15 cellular contexts compared by ENCODE assay signal in the genomic region with DNA sequence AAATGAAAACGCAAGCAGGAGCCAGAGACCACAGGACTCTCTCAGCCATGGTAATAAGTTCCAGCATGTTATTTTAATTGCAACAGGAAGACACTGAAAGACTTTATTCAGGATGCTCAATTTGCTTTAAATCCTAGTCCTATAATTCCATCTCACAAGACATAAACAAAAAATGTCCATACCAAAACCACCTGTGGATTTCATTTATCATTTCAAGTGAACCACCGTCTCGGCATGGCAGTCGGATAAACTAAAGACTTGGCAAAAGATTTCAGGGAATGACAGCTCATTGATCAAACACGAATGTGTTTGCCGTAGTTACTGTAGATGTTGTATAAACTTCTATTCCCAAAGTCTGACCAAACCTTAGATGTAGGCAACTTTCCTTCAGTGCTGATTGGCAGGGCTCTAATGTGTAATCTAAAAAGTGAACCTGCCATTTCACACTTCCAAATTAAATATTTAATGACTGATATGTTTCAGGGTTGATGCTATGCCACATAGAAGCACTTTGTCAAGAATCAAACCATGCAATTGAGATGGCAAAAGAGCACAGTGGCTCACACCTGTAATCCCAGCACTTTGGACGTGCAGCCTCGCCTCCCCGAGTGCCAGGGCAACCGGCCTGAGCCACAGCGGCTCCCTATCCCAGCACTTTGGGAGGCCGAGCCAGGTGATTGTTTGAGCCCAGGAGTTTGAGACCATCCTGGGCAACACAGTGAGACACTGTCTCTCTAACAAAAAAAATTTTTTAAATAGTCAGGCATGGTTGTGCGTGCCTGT.
A peak's percentile ranks its signal among the peaks of the same experiment; 100 is the strongest.
DNase-seq lines count a peak whose midpoint lies in the region; ATAC-seq, FAIRE-seq and TF ChIP-seq lines count a peak whose summit lies in the region.
"Had no signal": no experiment of that assay in that cellular context is flagged by ENCODE, and none has a peak within 500 bp of the region (broad histone marks: within the 10 kb centered on the region; RNA-seq: fewer than 3 reads in every experiment).

No MANE protein-coding gene starts in this region.

- no peak overlapping the region for H2BK15ac ChIP-seq in IMR-90 (ENCODE audit: low read depth, low read length)

- intact Hi-C loops in IMR-90 (cut with micrococcal nuclease) = no loop called here
- intact Hi-C loops in body of pancreas (cut with DNase I) = no loop called here
- intact Hi-C loops in pancreas (cut with DNase I) = no loop called here
- intact Hi-C loops in upper lobe of right lung (cut with DNase I) = no loop called here

- H2AK5ac ChIP-seq in IMR-90 (ENCODE audit: low read depth, low read length) = no peak overlapping the region

- no peak overlapping the region for H3K4me3 ChIP-seq in IMR-90 (ENCODE audit: insufficient read depth, low read depth, low read length)
- no peak overlapping the region for H3K4me3 ChIP-seq in body of pancreas
- no peak overlapping the region for H3K4me3 ChIP-seq in pancreas
- no peak overlapping the region for H3K4me3 ChIP-seq in hepatocyte
- no peak overlapping the region for H3K4me3 ChIP-seq in upper lobe of right lung
- H3K4me3 ChIP-seq: A549, GM23248 had no signal

- dilution Hi-C loops in IMR-90 (cut with HindIII; ENCODE audit: low sequenced_read_pairs, unreplicated experiment) = no loop called here

- H4K91ac ChIP-seq in IMR-90 (ENCODE audit: insufficient read depth, low read depth, low read length) = no peak overlapping the region

- H4K8ac ChIP-seq in IMR-90 (ENCODE audit: low read depth in 2 of 2, low read length in 2 of 2) = no peak overlapping the region

- H3K79me1 ChIP-seq in IMR-90 (ENCODE audit: low read depth in 1 of 2, low read length in 2 of 2) = peaks cover 6 to 19% of the 10 kb centered on the region in 2 experiments; a peak in 3 of 4 replicates

- no TSS peak for BruUV-seq in IMR-90 (replicated peaks; lab: Mats Ljungman, UMichigan)

- in situ Hi-C loops in IMR-90 (cut with MboI; ENCODE audit: low sequenced_read_pairs) = no loop called here

- no peak for TF ChIP-seq RAD21 in IMR-90 (IDR thresholded peaks at IDR 0.05; ENCODE audit: low read length)

- no peak overlapping the region for H2AFZ ChIP-seq in IMR-90 (replicated peaks; ENCODE audit: low read length, poor library complexity)
- H2AFZ ChIP-seq in hepatocyte = no peak overlapping the region
- H2AFZ ChIP-seq: GM23248 had no signal

- H3K9me1 ChIP-seq in IMR-90 (ENCODE audit: insufficient read depth, low read length) = peaks cover 6% of the 10 kb centered on the region

- no peak overlapping the region for H2BK20ac ChIP-seq in IMR-90 (ENCODE audit: low read depth, low read length)

- no peak overlapping the region for H3K18ac ChIP-seq in IMR-90 (ENCODE audit: low read depth, low read length)

- H3K79me2 ChIP-seq in hepatocyte = peaks cover 17% of the 10 kb centered on the region

- H3K4me2 ChIP-seq in IMR-90 (ENCODE audit: low read depth, low read length) (no peak overlapping the region), hepatocyte (no peak overlapping the region)
- H3K4me2 ChIP-seq: A549 had no signal

- CTCF ChIA-PET in IMR-90 (lab: Yijun Ruan, JAX) = no interaction called here

- peak overlapping the region; percentile 52; the same call in 1 of the 2 replicates for H3K4ac ChIP-seq in IMR-90 (ENCODE audit: low read depth, low read length)

- no peak for FAIRE-seq in pancreas (lab: Jason Lieb, UNC)
- FAIRE-seq: A549, G401.6, GM12891, H54 had no signal

- H4K20me1 ChIP-seq in IMR-90 (ENCODE audit: insufficient read depth, low read length) (0 out of 2 replicates have a peak, but pooled peaks cover 3% of the 10 kb centered on the region), hepatocyte (ENCODE audit: insufficient read depth, poor library complexity, severe bottlenecking) (no peaks in the 10 kb centered on the region)

- H3K9ac ChIP-seq in IMR-90 (ENCODE audit: low read depth, low read length) = no peak overlapping the region
- H3K9ac ChIP-seq: GM23248 had no signal

- no peak overlapping the region for H2AK9ac ChIP-seq in IMR-90 (replicated peaks; ENCODE audit: low read depth, low read length, poor library complexity)

- H3K9me3 ChIP-seq in IMR-90 (ENCODE audit: control insufficient read depth, insufficient read depth, low read length) = no peaks in the 10 kb centered on the region
- no peaks in the 10 kb centered on the region for H3K9me3 ChIP-seq in body of pancreas
- H3K9me3 ChIP-seq in pancreas = no peaks in the 10 kb centered on the region
- peaks cover 5% of the 10 kb centered on the region for H3K9me3 ChIP-seq in hepatocyte (ENCODE audit: low read depth)
- H3K9me3 ChIP-seq in upper lobe of right lung = no peaks in the 10 kb centered on the region
- H3K9me3 ChIP-seq: A549 had no signal

- no peak for TF ChIP-seq POLR2A in IMR-90 (IDR thresholded peaks at IDR 0.05; ENCODE audit: low read depth, low read length)
- TF ChIP-seq POLR2A in body of pancreas (IDR thresholded peaks at IDR 0.05) = no peak

- H3K23ac ChIP-seq in IMR-90 (ENCODE audit: low read depth, low read length) = peak overlapping the region; percentile 25; the same call in 1 of the 2 replicates

- POLR2A ChIA-PET in IMR-90 (lab: Charles Lee; ENCODE audit: unreplicated experiment) = no interaction called here

- TF ChIP-seq CTCF in IMR-90 (conservative IDR thresholded peaks at IDR 0.05; ENCODE audit: low read depth, low read length) = no peak
- TF ChIP-seq CTCF in body of pancreas (IDR thresholded peaks at IDR 0.05) = no peak
- no peak for TF ChIP-seq CTCF in pancreas (IDR thresholded peaks at IDR 0.05)
- no peak for TF ChIP-seq CTCF in hepatocyte (IDR thresholded peaks at IDR 0.05; ENCODE audit: poor library complexity)
- TF ChIP-seq CTCF in upper lobe of right lung (IDR thresholded peaks at IDR 0.05) = no peak

- no peaks in the 10 kb centered on the region for H3K27me3 ChIP-seq in IMR-90 (ENCODE audit: control insufficient read depth, insufficient read depth, low read length)
- H3K27me3 ChIP-seq in body of pancreas = no peaks in the 10 kb centered on the region
- H3K27me3 ChIP-seq in pancreas = no peaks in the 10 kb centered on the region
- H3K27me3 ChIP-seq in hepatocyte = no peaks in the 10 kb centered on the region
- H3K27me3 ChIP-seq in upper lobe of right lung = no peaks in the 10 kb centered on the region

- ATAC-seq in IMR-90 (ENCODE audit: low read depth) (no peak), body of pancreas (peak; percentile 38), pancreas (peak; percentile 47 to 85 (median 72)), upper lobe of right lung (no peak)
- ATAC-seq: A549, HCT116 had no signal

- no peaks in the 10 kb centered on the region for H3K9me2 ChIP-seq in hepatocyte (replicated peaks; ENCODE audit: insufficient read depth)

- 0 out of 2 replicates have a peak overlapping the region, but pooled peaks have one; percentile 28 for H3K14ac ChIP-seq in IMR-90 (replicated peaks; ENCODE audit: low read depth, low read length)

- WGBS in IMR-90 (ENCODE audit: extremely low coverage in 2 of 2, insufficient read length in 1 of 2), 2 experiments = 86% methylated on average over 5 of the region's 13 CpGs; no CpG with 5 or more reads in 1 of the 2 experiments
- WGBS in body of pancreas, 2 donors = 32% methylated on average over 8 to 13 of the region's 13 CpGs
- 28 to 35% methylated on average over 13 of the region's 13 CpGs for WGBS in pancreas, 2 donors
- WGBS in hepatocyte (ENCODE audit: low lambda C conversion rate, missing lambda C conversion rate) = 81% methylated on average over 13 of the region's 13 CpGs

- DNase-seq in IMR-90 (peak; percentile 45), body of pancreas (peak in 2 of 4 donors; percentile 3 to 28), pancreas (peak in 2 of 6 donors; percentile 23 to 40), hepatocyte (ENCODE audit: low spot score) (no peak), T-helper 2 cell (no peak), upper lobe of right lung (no peak)
- DNase-seq: CD4-positive, alpha-beta memory T cell; DMS79; GM23248 had no signal

- H3K56ac ChIP-seq in IMR-90 (ENCODE audit: extremely low read depth, insufficient read depth, low read length) = no peak overlapping the region; the same call in 1 of the 2 replicates

- H3K36me3 ChIP-seq in IMR-90 (ENCODE audit: control insufficient read depth, insufficient read depth, low read length) (no peaks in the 10 kb centered on the region), body of pancreas (replicated peaks in 1 of 2; ENCODE audit: insufficient read depth in 1 of 2, low read depth in 2 of 2) (no peaks in the 10 kb centered on the region), pancreas (no peaks in the 10 kb centered on the region), hepatocyte (replicated peaks; ENCODE audit: insufficient read depth, low read depth) (no peaks in the 10 kb centered on the region), upper lobe of right lung (no peaks in the 10 kb centered on the region)

- no peak overlapping the region for H2BK5ac ChIP-seq in IMR-90 (ENCODE audit: low read depth, low read length, poor library complexity, severe bottlenecking)

- no peak overlapping the region for H2BK120ac ChIP-seq in IMR-90 (ENCODE audit: low read depth, low read length)

- H3K4me1 ChIP-seq in IMR-90 (ENCODE audit: control insufficient read depth, insufficient read depth, low read length) (peaks cover 4% of the 10 kb centered on the region), body of pancreas (peaks cover 13% of the 10 kb centered on the region), pancreas (peaks cover 0 to 8% (median 6%) of the 10 kb centered on the region in 3 donors), hepatocyte (ENCODE audit: insufficient read depth) (no peaks in the 10 kb centered on the region), upper lobe of right lung (no peaks in the 10 kb centered on the region)
- H3K4me1 ChIP-seq: A549 had no signal

- H3K27ac ChIP-seq in IMR-90 (ENCODE audit: insufficient read depth, low read length) = no peak overlapping the region
- H3K27ac ChIP-seq in body of pancreas = no peak overlapping the region
- no peak overlapping the region for H3K27ac ChIP-seq in pancreas
- H3K27ac ChIP-seq in hepatocyte = no peak overlapping the region
- H3K27ac ChIP-seq in upper lobe of right lung = no peak overlapping the region
- H3K27ac ChIP-seq: A549, GM23248, HL-60 had no signal

- no peak overlapping the region for H4K5ac ChIP-seq in IMR-90 (ENCODE audit: low read depth, low read length)

TF ChIP-seq in IMR-90, 13 proteins besides CTCF, POLR2A, EP300 and RAD21 (continues in another document):
- TF ChIP-seq, protein P1, sequence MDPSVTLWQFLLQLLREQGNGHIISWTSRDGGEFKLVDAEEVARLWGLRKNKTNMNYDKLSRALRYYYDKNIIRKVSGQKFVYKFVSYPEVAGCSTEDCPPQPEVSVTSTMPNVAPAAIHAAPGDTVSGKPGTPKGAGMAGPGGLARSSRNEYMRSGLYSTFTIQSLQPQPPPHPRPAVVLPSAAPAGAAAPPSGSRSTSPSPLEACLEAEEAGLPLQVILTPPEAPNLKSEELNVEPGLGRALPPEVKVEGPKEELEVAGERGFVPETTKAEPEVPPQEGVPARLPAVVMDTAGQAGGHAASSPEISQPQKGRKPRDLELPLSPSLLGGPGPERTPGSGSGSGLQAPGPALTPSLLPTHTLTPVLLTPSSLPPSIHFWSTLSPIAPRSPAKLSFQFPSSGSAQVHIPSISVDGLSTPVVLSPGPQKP (IDR thresholded peaks at IDR 0.05; ENCODE audit: borderline replicate concordance, low read depth, low read length) = no peak
- no peak for TF ChIP-seq CEBPB (IDR thresholded peaks at IDR 0.05; ENCODE audit: low read depth, low read length)
- no peak for TF ChIP-seq MAZ (IDR thresholded peaks at IDR 0.05; ENCODE audit: borderline replicate concordance, low read depth, low read length)

Comparison
In these comparisons a context has a peak if more than half of its experiments do, and no peak if none do; other contexts are left out.
1. ATAC-seq: peak in body of pancreas (single experiment) and pancreas (4 of 4); none in IMR-90 (single experiment) and upper lobe of right lung (single experiment).